In genomic region chr15:29826908-29827307, GRCh38 we compare ENCODE assay signal across 25 cellular contexts. TPM values are rescaled to one million over a fixed set of nuclear protein-coding genes. Genes with fewer than 3 reads are reported as not detected.
A peak's percentile ranks its signal among the peaks of the same experiment; 100 is the strongest.
DNase-seq lines count a peak whose midpoint lies in the region; ATAC-seq, FAIRE-seq and TF ChIP-seq lines count a peak whose summit lies in the region.
"Had no signal": no experiment of that assay in that cellular context is flagged by ENCODE, and none has a peak within 500 bp of the region (broad histone marks: within the 10 kb centered on the region; RNA-seq: fewer than 3 reads in every experiment).

No MANE protein-coding gene starts in this region.

- peaks cover 28% of the 10 kb centered on the region for H3K4me1 Mint-ChIP-seq in activated naive CD4-positive, alpha-beta T cell treated with anti-CD3 and anti-CD28 coated beads, Interleukin-2, amount 50 U/mL, for 24 hours
- peaks cover 19% of the 10 kb centered on the region for H3K4me1 Mint-ChIP-seq in activated naive CD4-positive, alpha-beta T cell treated with anti-CD3 and anti-CD28 coated beads, Interleukin-2, amount 10 ng/mL, durations not matched to agents 7 days and 5 days

- H3K9me1 ChIP-seq in IMR-90 (ENCODE audit: insufficient read depth, low read length): peaks cover 5% of the 10 kb centered on the region; the same call in 1 of the 2 replicates

- H4K8ac ChIP-seq in IMR-90 (ENCODE audit: low read depth in 2 of 2, low read length in 2 of 2) (no peak overlapping the region), H1 (ENCODE audit: extremely low read depth, insufficient read depth, low read length) (no peak overlapping the region)

- H3K27ac ChIP-seq in IMR-90 (ENCODE audit: insufficient read depth, low read length) (0 out of 2 replicates have a peak overlapping the region, but pooled peaks have one; percentile 2), H1 (ENCODE audit: low read depth, low read length) (no peak overlapping the region), gastrocnemius medialis (peak overlapping the region in 3 of 4 donors; percentile 9 to 42 (median 28))
- H3K27ac ChIP-seq: 22Rv1; BLaER1 treated with 17β-estradiol and CSF1 and Interleukin-3, amounts not matched to agents 10 nM and 100 nM had no signal

- H2BK5ac ChIP-seq in IMR-90 (ENCODE audit: low read depth, low read length, poor library complexity, severe bottlenecking) (no peak overlapping the region), H1 (ENCODE audit: low read depth, low read length) (no peak overlapping the region)

- H3K23ac ChIP-seq in IMR-90 (ENCODE audit: low read depth, low read length) (peak overlapping the region; percentile 60; the same call in 1 of the 2 replicates), H1 (ENCODE audit: insufficient read length) (no peak overlapping the region)

- BruUV-seq in IMR-90 (replicated peaks; lab: Mats Ljungman, UMichigan): no TSS peak

- H3K4ac ChIP-seq in IMR-90 (ENCODE audit: low read depth, low read length) (peak overlapping the region; percentile 32; the same call in 1 of the 2 replicates), H1 (replicated peaks; ENCODE audit: insufficient read length, low read depth, low read length) (no peak overlapping the region)

- H2BK15ac ChIP-seq in IMR-90 (ENCODE audit: low read depth, low read length): no peak overlapping the region
- H2BK15ac ChIP-seq in H1 (ENCODE audit: low read length): no peak overlapping the region

- TF ChIP-seq POLR2A in IMR-90 (IDR thresholded peaks at IDR 0.05; ENCODE audit: low read depth, low read length) (no peak), H1 (IDR thresholded peaks at IDR 0.05; ENCODE audit: control extremely low read depth in 1 of 2, low read depth in 2 of 2, low read length in 2 of 2) (no peak), gastrocnemius medialis (IDR thresholded peaks at IDR 0.05) (no peak)

- H3K9me3 Mint-ChIP-seq in activated naive CD4-positive, alpha-beta T cell treated with anti-CD3 and anti-CD28 coated beads, Interleukin-2, amount 50 U/mL, for 24 hours: peaks cover 13% of the 10 kb centered on the region
- H3K9me3 Mint-ChIP-seq in activated naive CD4-positive, alpha-beta T cell treated with anti-CD3 and anti-CD28 coated beads, Interleukin-2, amount 10 ng/mL, durations not matched to agents 7 days and 5 days: peaks cover 11% of the 10 kb centered on the region
- H3K9me3 Mint-ChIP-seq: HFFc6 had no signal

- H3K27me3 ChIP-seq in IMR-90 (ENCODE audit: control insufficient read depth, insufficient read depth, low read length) (no peaks in the 10 kb centered on the region), H1 (replicated peaks in 1 of 4; ENCODE audit: control insufficient read depth in 3 of 4, extremely low read depth in 1 of 4, insufficient read depth in 3 of 4, low read length in 3 of 4) (peaks cover 0 to 6% (median 3%) of the 10 kb centered on the region in 4 experiments; a peak in 3 of 7 replicates), gastrocnemius medialis (no peaks in the 10 kb centered on the region)

- no peak overlapping the region for H2AK9ac ChIP-seq in IMR-90 (replicated peaks; ENCODE audit: low read depth, low read length, poor library complexity)

- H3K14ac ChIP-seq in IMR-90 (replicated peaks; ENCODE audit: low read depth, low read length) (peak overlapping the region; percentile 39; the same call in 1 of the 2 replicates), H1 (ENCODE audit: insufficient read length) (no peak overlapping the region)

- no peak overlapping the region for H3K4me3 Mint-ChIP-seq in activated naive CD4-positive, alpha-beta T cell treated with anti-CD3 and anti-CD28 coated beads, Interleukin-2, amount 50 U/mL, for 24 hours
- H3K4me3 Mint-ChIP-seq in activated naive CD4-positive, alpha-beta T cell treated with anti-CD3 and anti-CD28 coated beads, Interleukin-2, amount 10 ng/mL, durations not matched to agents 7 days and 5 days: no peak overlapping the region
- H3K4me3 Mint-ChIP-seq: HFFc6 had no signal

- H4K91ac ChIP-seq in IMR-90 (ENCODE audit: insufficient read depth, low read depth, low read length) (peak overlapping the region; percentile 46; the same call in 1 of the 2 replicates), H1 (replicated peaks; ENCODE audit: insufficient read length, low read length) (no peak overlapping the region)

- H3K4me2 ChIP-seq in IMR-90 (ENCODE audit: low read depth, low read length): no peak overlapping the region; the same call in 1 of the 2 replicates
- H3K4me2 ChIP-seq in H1 (ENCODE audit: insufficient read depth in 1 of 2, low read depth in 2 of 2, low read length in 2 of 2): no peak overlapping the region
- H3K4me2 ChIP-seq: BLaER1 treated with 17β-estradiol and CSF1 and Interleukin-3, amounts not matched to agents 10 nM and 100 nM had no signal

- H3K4me3 ChIP-seq in IMR-90 (ENCODE audit: insufficient read depth, low read depth, low read length) (no peak overlapping the region), H1 (ENCODE audit: extremely low read depth in 1 of 4, insufficient read depth in 2 of 4, low read depth in 3 of 4, low read length in 4 of 4) (no peak overlapping the region), gastrocnemius medialis (no peak overlapping the region)
- H3K4me3 ChIP-seq: BLaER1 treated with 17β-estradiol and CSF1 and Interleukin-3, amounts not matched to agents 10 nM and 100 nM had no signal

- peak overlapping the region; percentile 1; the same call in 1 of the 2 replicates for H2BK120ac ChIP-seq in IMR-90 (ENCODE audit: low read depth, low read length)
- no peak overlapping the region for H2BK120ac ChIP-seq in H1 (replicated peaks; ENCODE audit: low read depth, low read length)

- H3K79me1 ChIP-seq in IMR-90 (ENCODE audit: low read depth in 1 of 2, low read length in 2 of 2) (0 out of 4 replicates have a peak, but pooled peaks cover 0 to 3% of the 10 kb centered on the region in 2 experiments), H1 (ENCODE audit: low read depth, low read length) (no peaks in the 10 kb centered on the region)

- peak overlapping the region; percentile 11; the same call in 1 of the 2 replicates for H2AK5ac ChIP-seq in IMR-90 (ENCODE audit: low read depth, low read length)
- H2AK5ac ChIP-seq in H1 (ENCODE audit: low read depth, low read length): no peak overlapping the region

- intact Hi-C loops in IMR-90 (cut with micrococcal nuclease) (no loop called here), gastrocnemius medialis (cut with DNase I; ENCODE audit: low total_unique reads) (loop anchor here (10.0 kb wide), 1 partner anchor 48 kb away; no protein-coding TSS in a partner anchor)

- H3K18ac ChIP-seq in IMR-90 (ENCODE audit: low read depth, low read length) (0 out of 2 replicates have a peak overlapping the region, but pooled peaks have one; percentile 45), H1 (ENCODE audit: extremely low read depth, low read length) (no peak overlapping the region)

- no peaks in the 10 kb centered on the region for H3K79me2 ChIP-seq in H1 (ENCODE audit: control insufficient read depth in 1 of 2, insufficient read depth in 2 of 2, low read length in 2 of 2)

- TF ChIP-seq EP300 in H1 (IDR thresholded peaks at IDR 0.05; ENCODE audit: borderline replicate concordance in 1 of 2, low read depth in 2 of 2, low read length in 2 of 2): no peak

- peaks cover 11% of the 10 kb centered on the region for H3K4me1 ChIP-seq in IMR-90 (ENCODE audit: control insufficient read depth, insufficient read depth, low read length)
- H3K4me1 ChIP-seq in H1 (replicated peaks in 1 of 4; ENCODE audit: control insufficient read depth in 3 of 4, insufficient read depth in 4 of 4, low read length in 3 of 4): peaks cover 0 to 1% (median 0%) of the 10 kb centered on the region in 4 experiments; a peak in 1 of 7 replicates
- peaks cover 0 to 14% of the 10 kb centered on the region in 2 donors for H3K4me1 ChIP-seq in gastrocnemius medialis

- H4K5ac ChIP-seq in IMR-90 (ENCODE audit: low read depth, low read length): no peak overlapping the region
- no peak overlapping the region for H4K5ac ChIP-seq in H1 (ENCODE audit: insufficient read length, low read depth, low read length)

- H2BK20ac ChIP-seq in IMR-90 (ENCODE audit: low read depth, low read length) (no peak overlapping the region; the same call in 1 of the 2 replicates), H1 (ENCODE audit: low read length) (no peak overlapping the region)

- peaks cover 7% of the 10 kb centered on the region for H3K23me2 ChIP-seq in H1 (ENCODE audit: low read depth, low read length)

- H3K56ac ChIP-seq in IMR-90 (ENCODE audit: extremely low read depth, insufficient read depth, low read length): no peak overlapping the region
- H3K56ac ChIP-seq in H1 (replicated peaks; ENCODE audit: insufficient read length, low read depth, low read length): no peak overlapping the region

- CTCF ChIA-PET in activated naive CD4-positive, alpha-beta T cell treated with anti-CD3 and anti-CD28 coated beads, Interleukin-2, amount 10 ng/mL, durations not matched to agents 7 days and 5 days (lab: Charles Lee): interaction anchor here (0.6 kb wide), 1 partner anchor 8 kb away, joined by 3 read pairs; no protein-coding TSS in a partner anchor
- CTCF ChIA-PET in IMR-90 (lab: Yijun Ruan, JAX): no interaction called here
- CTCF ChIA-PET in H1 (lab: Charles Lee; ENCODE audit: partially characterized antibody): interaction anchor here (1.1 kb wide), 1 partner anchor 99 kb away, joined by 5 read pairs; no protein-coding TSS in a partner anchor

- no peak for FAIRE-seq in H1 (lab: Jason Lieb, UNC)

- H3K36me3 ChIP-seq in IMR-90 (ENCODE audit: control insufficient read depth, insufficient read depth, low read length) (no peaks in the 10 kb centered on the region), H1 (ENCODE audit: control insufficient read depth in 2 of 4, insufficient read depth in 4 of 4, low read length in 3 of 4) (no peaks in the 10 kb centered on the region), gastrocnemius medialis (no peaks in the 10 kb centered on the region)
- H3K36me3 ChIP-seq: BLaER1 treated with 17β-estradiol and CSF1 and Interleukin-3, amounts not matched to agents 10 nM and 100 nM had no signal

- H3K9ac ChIP-seq in IMR-90 (ENCODE audit: low read depth, low read length): no peak overlapping the region
- no peak overlapping the region for H3K9ac ChIP-seq in H1 (replicated peaks in 1 of 4; ENCODE audit: extremely low read depth in 1 of 4, low read depth in 3 of 4, low read length in 3 of 4)
- H3K9ac ChIP-seq: BLaER1 treated with 17β-estradiol and CSF1 and Interleukin-3, amounts not matched to agents 10 nM and 100 nM had no signal

- peaks cover 42% of the 10 kb centered on the region for H3K27me3 Mint-ChIP-seq in activated naive CD4-positive, alpha-beta T cell treated with anti-CD3 and anti-CD28 coated beads, Interleukin-2, amount 50 U/mL, for 24 hours
- H3K27me3 Mint-ChIP-seq in activated naive CD4-positive, alpha-beta T cell treated with anti-CD3 and anti-CD28 coated beads, Interleukin-2, amount 10 ng/mL, durations not matched to agents 7 days and 5 days: peaks cover 55% of the 10 kb centered on the region

- no peak for TF ChIP-seq CTCF in IMR-90 (conservative IDR thresholded peaks at IDR 0.05; ENCODE audit: low read depth, low read length)
- no peak for TF ChIP-seq CTCF in H1 (IDR thresholded peaks at IDR 0.05; ENCODE audit: control extremely low read depth in 1 of 3, insufficient read depth in 1 of 3, low read depth in 1 of 3, low read length in 3 of 3)
- no peak for TF ChIP-seq CTCF in gastrocnemius medialis (IDR thresholded peaks at IDR 0.05 in 4 of 5, conservative IDR thresholded peaks at IDR 0.05 in 1 of 5)

- peaks cover 3% of the 10 kb centered on the region for H3K36me3 Mint-ChIP-seq in activated naive CD4-positive, alpha-beta T cell treated with anti-CD3 and anti-CD28 coated beads, Interleukin-2, amount 50 U/mL, for 24 hours
- H3K36me3 Mint-ChIP-seq in activated naive CD4-positive, alpha-beta T cell treated with anti-CD3 and anti-CD28 coated beads, Interleukin-2, amount 10 ng/mL, durations not matched to agents 7 days and 5 days: peaks cover 7% of the 10 kb centered on the region

- no peaks in the 10 kb centered on the region for H3K9me3 ChIP-seq in IMR-90 (ENCODE audit: control insufficient read depth, insufficient read depth, low read length)
- no peaks in the 10 kb centered on the region for H3K9me3 ChIP-seq in H1 (ENCODE audit: insufficient read depth in 2 of 2, low read depth in 1 of 2, low read length in 1 of 2)
- no peaks in the 10 kb centered on the region for H3K9me3 ChIP-seq in gastrocnemius medialis
- H3K9me3 ChIP-seq: Caco-2 had no signal

- DNase-seq in activated naive CD4-positive, alpha-beta T cell treated with anti-CD3 and anti-CD28 coated beads, Interleukin-2, amount 10 ng/mL, durations not matched to agents 7 days and 5 days: no peak
- no peak for DNase-seq in IMR-90
- no peak for DNase-seq in H1 (ENCODE audit: low read depth in 1 of 2, low spot score in 2 of 2)
- DNase-seq in gastrocnemius medialis: no peak
- no peak for DNase-seq in central memory CD4-positive, alpha-beta T cell
- DNase-seq: ACHN; Caco-2; CD4-positive, alpha-beta memory T cell; DMS 273 treated with DMSO at 0.1 percent for 48 hours; DMS79 treated with DMSO at 0.1 percent for 48 hours; H7; HFFc6; KBM-7; NCI-H1105; NCI-H146; NCI-H2029; NCI-H2227 treated with DMSO at 0.1 percent for 48 hours; NCI-H510A treated with DMSO at 0.1 percent for 48 hours; NCI-H774 had no signal

- in situ Hi-C loops in IMR-90 (cut with MboI; ENCODE audit: low sequenced_read_pairs): no loop called here
- in situ Hi-C loops in gastrocnemius medialis (cut with MboI; ENCODE audit: low sequenced_read_pairs in 4 of 4): no loop called here

- H2AFZ ChIP-seq in IMR-90 (replicated peaks; ENCODE audit: low read length, poor library complexity): peak overlapping the region; percentile 40
- H2AFZ ChIP-seq in H1 (ENCODE audit: low read length): peak overlapping the region; percentile 55

- dilution Hi-C loops in IMR-90 (cut with HindIII; ENCODE audit: low sequenced_read_pairs, unreplicated experiment): no loop called here

- H4K20me1 ChIP-seq in IMR-90 (ENCODE audit: insufficient read depth, low read length): no peaks in the 10 kb centered on the region; the same call in 1 of the 2 replicates
- H4K20me1 ChIP-seq in H1 (replicated peaks in 1 of 2; ENCODE audit: control insufficient read depth in 1 of 2, insufficient read depth in 2 of 2, low read length in 2 of 2): no peaks in the 10 kb centered on the region

- ATAC-seq in IMR-90 (ENCODE audit: low read depth) (no peak), gastrocnemius medialis (no peak), HG03460 (IDR thresholded peaks at IDR 0.05; ENCODE audit: unreplicated experiment) (no peak), GM21447 (IDR thresholded peaks at IDR 0.05; ENCODE audit: unreplicated experiment) (no peak)
- ATAC-seq: Panc1 had no signal

- H3K27ac Mint-ChIP-seq in activated naive CD4-positive, alpha-beta T cell treated with anti-CD3 and anti-CD28 coated beads, Interleukin-2, amount 50 U/mL, for 24 hours: peak overlapping the region; percentile 23
- H3K27ac Mint-ChIP-seq in activated naive CD4-positive, alpha-beta T cell treated with anti-CD3 and anti-CD28 coated beads, Interleukin-2, amount 10 ng/mL, durations not matched to agents 7 days and 5 days: no peak overlapping the region
- H3K27ac Mint-ChIP-seq: HFFc6 had no signal

- H2BK12ac ChIP-seq in H1 (ENCODE audit: low read depth, low read length): no peak overlapping the region

- POLR2A ChIA-PET in IMR-90 (lab: Charles Lee; ENCODE audit: unreplicated experiment) (no interaction called here), H1 (lab: Charles Lee; ENCODE audit: partially characterized antibody) (interaction anchor here (1.0 kb wide), 1 partner anchor 16 kb away, joined by 3 read pairs; no protein-coding TSS in a partner anchor)

- no peak for TF ChIP-seq RAD21 in IMR-90 (IDR thresholded peaks at IDR 0.05; ENCODE audit: low read length)
- no peak for TF ChIP-seq RAD21 in H1 (IDR thresholded peaks at IDR 0.05 in 1 of 2, conservative IDR thresholded peaks at IDR 0.05 in 1 of 2; ENCODE audit: low read depth in 2 of 2, low read length in 2 of 2)

- no CpG with 5 or more reads among the region's 5 CpGs for WGBS in IMR-90 (ENCODE audit: extremely low coverage in 2 of 2, insufficient read length in 1 of 2), 2 experiments
- WGBS in H1 (ENCODE audit: extremely low coverage in 1 of 2, insufficient coverage in 1 of 2, insufficient read length in 1 of 2, insufficient replicate concordance in 2 of 2, low coverage in 1 of 2, low lambda C conversion rate in 2 of 2, missing lambda C conversion rate in 1 of 2), 2 experiments: 93% methylated on average over 5 of the region's 5 CpGs; no CpG with 5 or more reads in 1 of the 2 experiments

RNA-seq across cellular contexts. Expression of gene TJP1, which starts 4.6 kb away (rescaled TPM):
- total RNA-seq in IMR-90 (2012; rRNA removed) (43.4 and 61.7 TPM in 2 replicates), gastrocnemius medialis (10 to 100 TPM; 33.2 to 47.2 (median 42.9) TPM)
- polyA plus RNA-seq in IMR-90 (2012; rRNA removed) (41.9 and 42.2 TPM in 2 replicates), H1 (2011; rRNA removed) (32.2 and 46.3 TPM in 2 replicates)
- polyA plus RNA-seq in IMR-90 (2012; cell fraction: cytosol; rRNA removed): 13.8 and 15.5 TPM in 2 replicates
- 15.4 and 56.9 TPM in 2 replicates for polyA plus RNA-seq in IMR-90 (2012; cell fraction: nucleus; rRNA removed; ENCODE audit: low replicate concordance)
- 135 and 138 TPM in 2 replicates for total RNA-seq in H1 (2021; fragmentation: NEBNext Ultra II Directional; extraction: Animal tissue kit (Norgen Biotek cat#: 25700))
- 52.5 TPM for polyA plus RNA-seq in H1 (2011; cell fraction: cytosol; rRNA removed)
- polyA plus RNA-seq in H1 (2011; cell fraction: nucleus; rRNA removed): 47.1 TPM
- polyA plus RNA-seq in H1 (2012, experiment 1 of 2): 57.9 to 79.5 TPM (median 70.1 TPM) in 4 replicates
- polyA plus RNA-seq in H1 (2012, experiment 2 of 2): 5.1 TPM
- 71.2 TPM for polyA plus RNA-seq in H1 (2013, experiment 1 of 2)
- polyA plus RNA-seq in H1 (2013, experiment 2 of 2): 71.3 TPM
- 131 and 148 TPM in 2 replicates for polyA minus RNA-seq in H1 (2011; rRNA and poly(A)+ RNA removed)
- polyA minus RNA-seq in H1 (2011; cell fraction: cytosol; rRNA and poly(A)+ RNA removed): 69.9 TPM
- 82.2 TPM for polyA minus RNA-seq in H1 (2011; cell fraction: nucleus; rRNA and poly(A)+ RNA removed)
- total RNA-seq: CD4-positive, alpha-beta memory T cell had no signal
- polyA plus RNA-seq: CD4-positive, alpha-beta memory T cell had no signal
